In genomic region chr7:74164985-74165456, GRCh38 we compare ENCODE assay signal across 11 cellular contexts. TPM values are rescaled to one million over a fixed set of nuclear protein-coding genes. Genes with fewer than 3 reads are reported as not detected.
DNase-seq lines count a peak whose midpoint lies in the region; ATAC-seq and TF ChIP-seq lines count a peak whose summit lies in the region.
"Had no signal": no experiment of that assay in that cellular context is flagged by ENCODE, and none has a peak within 500 bp of the region (broad histone marks: within the 10 kb centered on the region; RNA-seq: fewer than 3 reads in every experiment).

No MANE protein-coding gene starts in this region.

- no peak overlapping the region for H3K4me3 Mint-ChIP-seq in effector memory CD8-positive, alpha-beta T cell
- H3K4me3 Mint-ChIP-seq: central memory CD8-positive, alpha-beta T cell had no signal

- H3K36me3 ChIP-seq in lower lobe of right lung: no peaks in the 10 kb centered on the region

- no peaks in the 10 kb centered on the region for H3K9me3 Mint-ChIP-seq in effector memory CD8-positive, alpha-beta T cell
- H3K9me3 Mint-ChIP-seq: central memory CD8-positive, alpha-beta T cell had no signal

- TF ChIP-seq CTCF in lower lobe of right lung (IDR thresholded peaks at IDR 0.05): peak; percentile 38

- no peak overlapping the region for H3K27ac ChIP-seq in lower lobe of right lung
- H3K27ac ChIP-seq: psoas muscle had no signal

- intact Hi-C loops in lower lobe of right lung (cut with DNase I): no loop called here

- H3K4me1 ChIP-seq in lower lobe of right lung: no peaks in the 10 kb centered on the region

- no peaks in the 10 kb centered on the region for H3K9me3 ChIP-seq in lower lobe of right lung
- H3K9me3 ChIP-seq: psoas muscle had no signal

- DNase-seq in AG20443 (ENCODE audit: low spot score): peak; percentile 24
- peak; percentile 12 for DNase-seq in HT-29 (ENCODE audit: low spot score)
- DNase-seq in astrocyte of the hippocampus (ENCODE audit: low read depth, low spot score): peak; percentile 47
- no peak for DNase-seq in lower lobe of right lung
- DNase-seq in effector memory CD8-positive, alpha-beta T cell: no peak
- no peak for DNase-seq in epidermal melanocyte (ENCODE audit: insufficient read length, low spot score)
- no peak for DNase-seq in GM19238 (ENCODE audit: insufficient read length, low spot score)
- DNase-seq: NCI-H1436 treated with DMSO at 0.1 percent for 48 hours, psoas muscle had no signal

- no peaks in the 10 kb centered on the region for H3K36me3 Mint-ChIP-seq in effector memory CD8-positive, alpha-beta T cell (ENCODE audit: insufficient read depth)

- H3K27me3 Mint-ChIP-seq in effector memory CD8-positive, alpha-beta T cell: no peaks in the 10 kb centered on the region
- H3K27me3 Mint-ChIP-seq: central memory CD8-positive, alpha-beta T cell had no signal

- no peak overlapping the region for H3K4me3 ChIP-seq in lower lobe of right lung
- H3K4me3 ChIP-seq: psoas muscle had no signal

- ATAC-seq in lower lobe of right lung: no peak
- no peak for ATAC-seq in effector memory CD8-positive, alpha-beta T cell (replicated peaks)
- no peak for ATAC-seq in GM18511 (IDR thresholded peaks at IDR 0.05; ENCODE audit: unreplicated experiment)
- ATAC-seq: psoas muscle had no signal

- H3K4me1 Mint-ChIP-seq in effector memory CD8-positive, alpha-beta T cell (ENCODE audit: low read depth in 2 of 2): no peaks in the 10 kb centered on the region

- H3K27ac Mint-ChIP-seq in effector memory CD8-positive, alpha-beta T cell: no peak overlapping the region

- no peaks in the 10 kb centered on the region for H3K27me3 ChIP-seq in lower lobe of right lung (ENCODE audit: low read depth)

RNA-seq across cellular contexts. Expression of gene EIF4H, which starts 9.1 kb away (rescaled TPM):
- total RNA-seq in HT-29 (2014; rRNA removed; shearing (Covaris generic)): 295 and 297 TPM in 2 replicates
- total RNA-seq in lower lobe of right lung: 210 TPM

RNA-seq across cellular contexts. Expression of gene LAT2, which starts 44.8 kb away (rescaled TPM):
- total RNA-seq in HT-29 (2014; rRNA removed; shearing (Covaris generic)): 7.4 and 16.5 TPM in 2 replicates
- 64.7 TPM for total RNA-seq in lower lobe of right lung

Comparison
In these comparisons a context has a peak if more than half of its experiments do, and no peak if none do; other contexts are left out.
1. DNase-seq: peak in AG20443 (single experiment), HT-29 (single experiment) and astrocyte of the hippocampus (single experiment); none in lower lobe of right lung (single experiment), effector memory CD8-positive, alpha-beta T cell (0 of 3), epidermal melanocyte (single experiment) and GM19238 (single experiment).